Comparison of ENCODE assay signal across 9 cellular contexts in the genomic region with DNA sequence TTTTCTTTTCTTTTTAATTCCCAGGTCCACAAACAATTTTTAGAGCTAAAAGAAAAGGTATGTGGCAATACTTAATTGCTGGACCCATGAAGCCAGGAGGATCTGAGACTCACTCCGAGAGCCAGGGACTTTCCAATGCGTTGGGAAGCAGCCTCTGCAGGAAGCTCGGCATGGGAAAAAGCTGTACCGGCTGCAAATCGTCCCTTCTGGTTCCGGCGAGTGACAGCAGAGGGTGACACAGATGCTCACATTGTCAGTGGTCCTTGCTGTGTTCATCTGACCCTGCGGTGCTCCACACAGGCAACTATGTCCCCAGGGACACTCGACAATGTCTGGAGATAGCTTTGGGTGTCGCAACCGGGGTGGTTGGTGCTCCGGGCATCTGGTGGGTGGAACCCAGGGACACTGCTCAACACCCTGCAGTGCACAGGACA.
DNase-seq lines count a peak whose midpoint lies in the region; FAIRE-seq and TF ChIP-seq lines count a peak whose summit lies in the region.
"Had no signal": no experiment of that assay in that cellular context is flagged by ENCODE, and none has a peak within 500 bp of the region (broad histone marks: within the 10 kb centered on the region; RNA-seq: fewer than 3 reads in every experiment).

No MANE protein-coding gene starts in this region.

- H3K4me1 ChIP-seq in small intestine (ENCODE audit: control insufficient read depth in 2 of 2, insufficient read depth in 1 of 2, low read depth in 1 of 2, low read length in 1 of 2) = no peaks in the 10 kb centered on the region

- no peak for TF ChIP-seq CTCF in fibroblast of mammary gland (conservative IDR thresholded peaks at IDR 0.05; ENCODE audit: control insufficient read depth, insufficient read depth, low read depth, low read length)

- WGBS in small intestine, 3 donors = 53 to 69% (median 53%) methylated on average over 10 to 12 of the region's 12 CpGs

- DNase-seq in DMS79 treated with DMSO at 0.1 percent for 48 hours (lab: John Stamatoyannopoulos, UW) = peak; percentile 3
- no peak for DNase-seq in DMS79 (lab: John Stamatoyannopoulos, UW)
- peak; percentile 12 for DNase-seq in NCI-H69 (lab: John Stamatoyannopoulos, UW)
- DNase-seq in fibroblast of mammary gland (ENCODE audit: low read depth) = peak; percentile 60
- peak; percentile 5 for DNase-seq in small intestine
- no peak for DNase-seq in activated CD4-positive, CD25-positive, alpha-beta regulatory T cell (lab: John Stamatoyannopoulos, UW)
- no peak for DNase-seq in NCI-H2029 (lab: John Stamatoyannopoulos, UW)
- no peak for DNase-seq in stimulated activated CD8-positive, alpha-beta memory T cell treated with anti-CD3 and anti-CD28 coated beads, Interleukin-4, amount 100 ng/mL, for 48 hours

- FAIRE-seq in small intestine (lab: Jason Lieb, UNC) = no peak
- FAIRE-seq: A204.1 had no signal

- H3K4me3 ChIP-seq in fibroblast of mammary gland (ENCODE audit: control insufficient read depth, low read depth, low read length) = peak overlapping the region; percentile 28
- no peak overlapping the region for H3K4me3 ChIP-seq in small intestine (ENCODE audit: low read depth in 1 of 2, low read length in 2 of 2)

- H3K27me3 ChIP-seq in small intestine (ENCODE audit: control insufficient read depth in 2 of 2, insufficient read depth in 2 of 2, low read length in 2 of 2) = peaks cover 0 to 2% of the 10 kb centered on the region in 2 donors

- H3K36me3 ChIP-seq in small intestine (ENCODE audit: control insufficient read depth in 2 of 2, insufficient read depth in 2 of 2, low read length in 2 of 2) = no peaks in the 10 kb centered on the region

- no peak overlapping the region for H3K27ac ChIP-seq in small intestine (ENCODE audit: low read depth in 1 of 2, low read length in 1 of 2)

- H3K9me3 ChIP-seq in small intestine (ENCODE audit: control insufficient read depth, low read depth) = no peaks in the 10 kb centered on the region

Comparison
In these comparisons a context has a peak if more than half of its experiments do, and no peak if none do; other contexts are left out.
1. DNase-seq: peak in DMS79 treated with DMSO at 0.1 percent for 48 hours (single experiment), NCI-H69 (single experiment), fibroblast of mammary gland (single experiment) and small intestine (single experiment); none in DMS79 (single experiment), activated CD4-positive, CD25-positive, alpha-beta regulatory T cell (0 of 4), NCI-H2029 (single experiment) and stimulated activated CD8-positive, alpha-beta memory T cell treated with anti-CD3 and anti-CD28 coated beads, Interleukin-4, amount 100 ng/mL, for 48 hours (single experiment).